ENCODE assay signal across 8 cellular contexts in the genomic region with DNA sequence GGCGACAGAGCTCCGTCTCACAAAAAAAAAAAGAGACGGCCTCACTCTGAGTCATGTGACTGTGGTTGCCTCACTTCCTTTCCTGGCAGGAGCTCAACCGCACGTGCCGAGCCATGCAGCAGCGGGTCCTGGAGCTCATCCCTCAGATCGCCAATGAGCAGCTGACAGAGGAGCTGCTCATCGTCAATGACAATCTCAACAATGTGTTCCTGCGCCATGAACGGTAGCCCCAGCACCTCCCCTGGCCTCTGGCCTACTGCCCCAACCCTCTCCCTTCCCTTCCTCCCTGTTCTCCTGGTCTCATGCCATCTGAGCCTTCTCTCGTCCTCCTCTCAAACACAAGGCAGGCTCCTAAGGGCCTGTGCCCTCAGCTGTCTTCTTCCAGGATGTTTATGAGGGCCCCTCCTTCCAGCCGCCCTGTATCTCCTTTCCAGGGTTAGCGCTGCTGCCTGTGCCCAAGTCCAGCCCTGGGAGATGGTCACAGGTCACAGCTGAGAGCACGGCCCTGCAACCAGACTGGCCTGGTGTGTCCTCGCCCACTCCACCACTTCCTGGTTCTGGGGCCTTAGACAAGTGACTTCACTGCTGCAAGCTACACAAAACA. TPM values are rescaled to one million over a fixed set of nuclear protein-coding genes. Genes with fewer than 3 reads are reported as not detected.
DNase-seq lines count a peak whose midpoint lies in the region; ATAC-seq and TF ChIP-seq lines count a peak whose summit lies in the region.

No MANE protein-coding gene starts in this region.

- peak overlapping the region; percentile 3; the same call in 1 of the 2 replicates for H3K27ac ChIP-seq in C4-2B

- intact Hi-C loops in activated T-helper 2 cell treated with anti-CD3 and anti-CD28 coated beads, Interferon-gamma antibody, Interleukin-2, Interleukin-4, amounts not matched to agents 10 μg/mL and 5 μg/mL and 100 μg/mL, durations not matched to agents 14 hours and 24 hours and 36 hours (cut with micrococcal nuclease), result no loop called here
- intact Hi-C loops in left cardiac atrium (cut with DNase I), result no loop called here

- no peaks in the 10 kb centered on the region for H3K9me3 Mint-ChIP-seq in activated T-helper 2 cell treated with anti-CD3 and anti-CD28 coated beads, Interferon-gamma antibody, Interleukin-2, Interleukin-4, amounts not matched to agents 10 μg/mL and 5 μg/mL and 100 μg/mL, durations not matched to agents 14 hours and 24 hours and 36 hours

- no peak for TF ChIP-seq CTCF in C4-2B (conservative IDR thresholded peaks at IDR 0.05)

- H3K27ac Mint-ChIP-seq in activated T-helper 2 cell treated with anti-CD3 and anti-CD28 coated beads, Interferon-gamma antibody, Interleukin-2, Interleukin-4, amounts not matched to agents 10 μg/mL and 5 μg/mL and 100 μg/mL, durations not matched to agents 14 hours and 24 hours and 36 hours, result peak overlapping the region; percentile 71

- H3K27me3 Mint-ChIP-seq in activated T-helper 2 cell treated with anti-CD3 and anti-CD28 coated beads, Interferon-gamma antibody, Interleukin-2, Interleukin-4, amounts not matched to agents 10 μg/mL and 5 μg/mL and 100 μg/mL, durations not matched to agents 14 hours and 24 hours and 36 hours (ENCODE audit: low read depth), result no peaks in the 10 kb centered on the region

- ATAC-seq in left cardiac atrium, result peak; percentile 72 to 81
- no peak for ATAC-seq in HG03439 (IDR thresholded peaks at IDR 0.05; ENCODE audit: unreplicated experiment)

- peaks cover 55% of the 10 kb centered on the region for H3K36me3 Mint-ChIP-seq in activated T-helper 2 cell treated with anti-CD3 and anti-CD28 coated beads, Interferon-gamma antibody, Interleukin-2, Interleukin-4, amounts not matched to agents 10 μg/mL and 5 μg/mL and 100 μg/mL, durations not matched to agents 14 hours and 24 hours and 36 hours (ENCODE audit: low read depth)

- H3K4me1 Mint-ChIP-seq in activated T-helper 2 cell treated with anti-CD3 and anti-CD28 coated beads, Interferon-gamma antibody, Interleukin-2, Interleukin-4, amounts not matched to agents 10 μg/mL and 5 μg/mL and 100 μg/mL, durations not matched to agents 14 hours and 24 hours and 36 hours (ENCODE audit: low read depth), result peaks cover 40% of the 10 kb centered on the region

- DNase-seq in activated T-helper 2 cell treated with anti-CD3 and anti-CD28 coated beads, Interferon-gamma antibody, Interleukin-2, Interleukin-4, amounts not matched to agents 10 μg/mL and 5 μg/mL and 100 μg/mL, durations not matched to agents 14 hours and 24 hours and 36 hours (ENCODE audit: low spot score), result peak; percentile 50
- DNase-seq in left cardiac atrium (peak; percentile 90), NCI-H526 treated with DMSO at 0.1 percent for 48 hours (lab: John Stamatoyannopoulos, UW) (no peak), NCI-H510A treated with DMSO at 0.1 percent for 48 hours (lab: John Stamatoyannopoulos, UW) (no peak)
- peak; percentile 51 for DNase-seq in stimulated activated CD4-positive, alpha-beta T cell treated with anti-CD3 and anti-CD28 coated beads, Interleukin-12 subunit alpha, Interleukin-12 subunit beta, amount 100 ng/mL, for 4 hours

- H3K4me3 Mint-ChIP-seq in activated T-helper 2 cell treated with anti-CD3 and anti-CD28 coated beads, Interferon-gamma antibody, Interleukin-2, Interleukin-4, amounts not matched to agents 10 μg/mL and 5 μg/mL and 100 μg/mL, durations not matched to agents 14 hours and 24 hours and 36 hours (ENCODE audit: low read depth), result peak overlapping the region; percentile 57

TF ChIP-seq in PFSK-1, 5 proteins besides CTCF, POLR2A, EP300 and RAD21:
- no peak for TF ChIP-seq TAF1 (IDR thresholded peaks at IDR 0.05; ENCODE audit: borderline replicate concordance, insufficient read depth, low read length)
- 0 out of 2 replicates have a peak, but pooled peaks have one; percentile 42 for TF ChIP-seq SIN3A (IDR thresholded peaks at IDR 0.05; ENCODE audit: borderline replicate concordance, insufficient read depth, low read length)
- peak; percentile 32 for TF ChIP-seq FOXP2 (optimal IDR thresholded peaks at IDR 0.05; ENCODE audit: borderline replicate concordance, extremely low read depth, extremely low read length, insufficient read depth)
- no peak for TF ChIP-seq REST (IDR thresholded peaks at IDR 0.05; ENCODE audit: insufficient read depth in 1 of 2, low read depth in 2 of 2, low read length in 2 of 2)
- TF ChIP-seq POLR2AphosphoS5 (IDR thresholded peaks at IDR 0.05; ENCODE audit: low read depth, low read length), result no peak

RNA-seq across cellular contexts. Expression of gene TOM1, which starts 30.7 kb away (rescaled TPM):
- 86.8 TPM for polyA plus RNA-seq in PFSK-1 (2012; ENCODE audit: insufficient read length, low read depth)
- 21.2 and 23.6 TPM in 2 replicates for total RNA-seq in activated T-helper 2 cell treated with anti-CD3 and anti-CD28 coated beads, Interferon-gamma antibody, Interleukin-2, Interleukin-4, amounts not matched to agents 10 μg/mL and 5 μg/mL and 100 μg/mL, durations not matched to agents 14 hours and 24 hours and 36 hours
- total RNA-seq in left cardiac atrium, result 10 to 100 TPM; 45.1 to 57.9 TPM

RNA-seq across cellular contexts. Expression of gene HMOX1, which starts 50.5 kb away (rescaled TPM):
- polyA plus RNA-seq in PFSK-1 (2012; ENCODE audit: insufficient read length, low read depth), result 29.3 TPM
- 1.0 and 1.3 TPM in 2 replicates for total RNA-seq in activated T-helper 2 cell treated with anti-CD3 and anti-CD28 coated beads, Interferon-gamma antibody, Interleukin-2, Interleukin-4, amounts not matched to agents 10 μg/mL and 5 μg/mL and 100 μg/mL, durations not matched to agents 14 hours and 24 hours and 36 hours
- 10 to 100 TPM; 13.6 to 16.0 TPM for total RNA-seq in left cardiac atrium

Comparison
In these comparisons a context has a peak if more than half of its experiments do, and no peak if none do; other contexts are left out.
1. DNase-seq: peak in activated T-helper 2 cell treated with anti-CD3 and anti-CD28 coated beads, Interferon-gamma antibody, Interleukin-2, Interleukin-4, amounts not matched to agents 10 μg/mL and 5 μg/mL and 100 μg/mL, durations not matched to agents 14 hours and 24 hours and 36 hours (single experiment), left cardiac atrium (single experiment) and stimulated activated CD4-positive, alpha-beta T cell treated with anti-CD3 and anti-CD28 coated beads, Interleukin-12 subunit alpha, Interleukin-12 subunit beta, amount 100 ng/mL, for 4 hours (single experiment); none in NCI-H526 treated with DMSO at 0.1 percent for 48 hours (single experiment) and NCI-H510A treated with DMSO at 0.1 percent for 48 hours (single experiment).